Comparison of ENCODE assay signal across 8 cellular contexts in genomic region chr12:103840881-103841689, GRCh38. TPM values are rescaled to one million over a fixed set of nuclear protein-coding genes. Genes with fewer than 3 reads are reported as not detected.
A peak's percentile ranks its signal among the peaks of the same experiment; 100 is the strongest.
DNase-seq lines count a peak whose midpoint lies in the region; ATAC-seq and TF ChIP-seq lines count a peak whose summit lies in the region.

TSS of gene NT5DC3 (minus strand) at chr12:103841234. CDS start at chr12:103841156, 78 bp downstream.

- ATAC-seq in HG02642 (IDR thresholded peaks at IDR 0.05; ENCODE audit: poor library complexity, unreplicated experiment) (peak; percentile 88), right cardiac atrium (peak; percentile 97 to 98)

- intact Hi-C loops in right cardiac atrium (cut with DNase I) = no loop called here
- intact Hi-C loops in vagina (cut with DNase I) = no loop called here

- H3K4me1 ChIP-seq in right cardiac atrium (ENCODE audit: control insufficient read depth, insufficient read depth, low read length) (peaks cover 2% of the 10 kb centered on the region), rectal smooth muscle tissue (ENCODE audit: control insufficient read depth, insufficient read depth, low read length) (peaks cover 6% of the 10 kb centered on the region), vagina (peaks cover 27% of the 10 kb centered on the region)

- H3K36me3 ChIP-seq in rectal smooth muscle tissue (ENCODE audit: control insufficient read depth, insufficient read depth, low read length) = no peaks in the 10 kb centered on the region
- no peaks in the 10 kb centered on the region for H3K36me3 ChIP-seq in vagina

- peak; percentile 92 for DNase-seq in GM13976 (ENCODE audit: low spot score)
- DNase-seq in NCI-H1092 treated with DMSO at 0.1 percent for 48 hours (lab: John Stamatoyannopoulos, UW) = peak; percentile 67
- DNase-seq in T-helper 2 cell = peak; percentile 63 to 89 (median 77)
- DNase-seq in anterior cingulate cortex (lab: John Stamatoyannopoulos, UW) = peak in 55 of 58 donors; percentile 7 to 88 (median 72)
- DNase-seq in right cardiac atrium = peak; percentile 81 to 94 (median 90)
- no peak for DNase-seq in vagina (ENCODE audit: extremely low spot score in 2 of 2)

- TF ChIP-seq CTCF in GM13976 (IDR thresholded peaks at IDR 0.05; ENCODE audit: borderline replicate concordance, control extremely low read depth, extremely low read depth, insufficient read depth, missing control alignments) = no peak
- TF ChIP-seq CTCF in vagina (IDR thresholded peaks at IDR 0.05) = no peak

- H3K4me3 ChIP-seq in right cardiac atrium (ENCODE audit: low read length) = peak within 1 kb of the TSS; percentile 65
- H3K4me3 ChIP-seq in rectal smooth muscle tissue (ENCODE audit: low read length) = peak within 1 kb of the TSS; percentile 82
- peak within 1 kb of the TSS; percentile 64 to 88 for H3K4me3 ChIP-seq in vagina

- H3K9me3 ChIP-seq in right cardiac atrium (ENCODE audit: control insufficient read depth, low read length) = no peaks in the 10 kb centered on the region
- no peaks in the 10 kb centered on the region for H3K9me3 ChIP-seq in vagina

- H3K27me3 ChIP-seq in right cardiac atrium (ENCODE audit: control insufficient read depth, insufficient read depth) = no peaks in the 10 kb centered on the region
- no peaks in the 10 kb centered on the region for H3K27me3 ChIP-seq in rectal smooth muscle tissue (ENCODE audit: control insufficient read depth, insufficient read depth, low read length)
- H3K27me3 ChIP-seq in vagina = no peaks in the 10 kb centered on the region

- peak within 1 kb of the TSS; percentile 88 for H3K9ac ChIP-seq in rectal smooth muscle tissue (ENCODE audit: low read length)

- in situ Hi-C loops in GM13976 (cut with MboI; ENCODE audit: low sequenced_read_pairs, unreplicated experiment) = no loop called here

- H3K27ac ChIP-seq in right cardiac atrium (ENCODE audit: low read length) (peak within 1 kb of the TSS; percentile 34), rectal smooth muscle tissue (ENCODE audit: low read depth, low read length) (peak within 1 kb of the TSS; percentile 98), vagina (peak within 1 kb of the TSS; percentile 89)

- WGBS in right cardiac atrium = 2% methylated on average over 86 of the region's 86 CpGs

- TF ChIP-seq POLR2A in vagina (IDR thresholded peaks at IDR 0.05) = peak in 1 of 2 donors; percentile 49

RNA-seq across cellular contexts. Expression of gene NT5DC3, which starts in this region (rescaled TPM):
- total RNA-seq in right cardiac atrium = 1 to 10 TPM; 1.6 to 3.6 (median 2.4) TPM
- 0.93 TPM for polyA plus RNA-seq in right cardiac atrium
- total RNA-seq in vagina = 5.2 TPM

Comparison
In these comparisons a context has a peak if more than half of its experiments do, and no peak if none do; other contexts are left out.
1. DNase-seq: peak in GM13976 (single experiment), NCI-H1092 treated with DMSO at 0.1 percent for 48 hours (single experiment), T-helper 2 cell (5 of 5), anterior cingulate cortex (55 of 58) and right cardiac atrium (3 of 3); none in vagina (0 of 2).
2. H3K27ac ChIP-seq: peak in every context shown above with its lines; median percentile 98 in rectal smooth muscle tissue; 89 in vagina; 34 in right cardiac atrium.
3. Peak in every context shown above with its lines, with median percentiles within 50 percentile points of each other: H3K4me3 ChIP-seq.